28 cellular contexts compared by ENCODE assay signal in genomic region chr11:133516845-133517244, GRCh38. TPM values are rescaled to one million over a fixed set of nuclear protein-coding genes. Genes with fewer than 3 reads are reported as not detected.
"Had no signal": no experiment of that assay in that cellular context is flagged by ENCODE, and none has a peak within 500 bp of the region (broad histone marks: within the 10 kb centered on the region; RNA-seq: fewer than 3 reads in every experiment).

No MANE protein-coding gene starts in this region.

- H3K4me1 ChIP-seq: lower lobe of right lung, neural progenitor cell, psoas muscle, suprapubic skin, tibial artery, upper lobe of right lung had no signal

- DNase-seq: head of caudate nucleus; hippocampal formation; kidney; lower lobe of right lung; mammary epithelial cell; mesenchymal stem cell; naive B cell; natural killer cell; nephron progenitor cell; occipital lobe; psoas muscle; stimulated activated CD4-positive, alpha-beta T cell treated with anti-CD3 and anti-CD28 coated beads, Interleukin-12 subunit alpha, Interleukin-12 subunit beta, amount 100 ng/mL, for 4 hours; stimulated activated CD4-positive, alpha-beta T cell treated with anti-CD3 and anti-CD28 coated beads, Interleukin-15, amount 100 ng/mL, for 24 hours; stimulated activated CD4-positive, alpha-beta T cell treated with anti-CD3 and anti-CD28 coated beads, Interleukin-2, amount 100 ng/mL, for 24 hours; stimulated activated CD4-positive, alpha-beta T cell treated with anti-CD3 and anti-CD28 coated beads, Interleukin-4, amount 100 ng/mL, for 24 hours; stimulated activated naive CD4-positive, alpha-beta T cell; tibial artery; trophoblast cell; upper lobe of right lung had no signal

- H3K4me2 ChIP-seq: neural progenitor cell had no signal

- H3K4me3 Mint-ChIP-seq: naive B cell; natural killer cell; nephron progenitor cell; neural progenitor cell; stimulated activated effector memory CD8-positive, alpha-beta T cell treated with anti-CD3 and anti-CD28 coated beads, Interleukin-12 subunit alpha, Interleukin-12 subunit beta, amount 100 ng/mL, for 72 hours; stimulated activated naive CD8-positive, alpha-beta T cell treated with anti-CD3 and anti-CD28 coated beads, Interleukin-15, Interleukin-2, amounts not matched to agents 100 ng/mL and 50 ng/mL, for 24 hours had no signal

- H2AFZ ChIP-seq: neural progenitor cell, parathyroid adenoma had no signal

- H3K27me3 Mint-ChIP-seq: naive B cell; stimulated activated naive CD8-positive, alpha-beta T cell treated with anti-CD3 and anti-CD28 coated beads, Interleukin-15, Interleukin-2, amounts not matched to agents 100 ng/mL and 50 ng/mL, for 24 hours had no signal

- H3K79me2 ChIP-seq: parathyroid adenoma had no signal

- H3K9me3 ChIP-seq: lower lobe of right lung, neutrophil, psoas muscle, suprapubic skin, thoracic aorta, tibial artery, upper lobe of right lung had no signal

- H3K27me3 ChIP-seq: neural progenitor cell, neutrophil, suprapubic skin, tibial artery, upper lobe of right lung had no signal

- H3K4me1 Mint-ChIP-seq: naive B cell; natural killer cell; stimulated activated effector memory CD8-positive, alpha-beta T cell treated with anti-CD3 and anti-CD28 coated beads, Interleukin-12 subunit alpha, Interleukin-12 subunit beta, amount 100 ng/mL, for 72 hours had no signal

- H3K27ac ChIP-seq: lower lobe of right lung, neural progenitor cell, neutrophil, parathyroid adenoma, psoas muscle, skin epidermis, suprapubic skin, thoracic aorta, tibial artery, upper lobe of right lung had no signal

- ATAC-seq: natural killer cell, psoas muscle, sciatic nerve had no signal

- H3K36me3 ChIP-seq: lower lobe of right lung, neural progenitor cell, neutrophil, suprapubic skin, thoracic aorta, tibial artery, upper lobe of right lung had no signal

- H3K4me3 ChIP-seq: lower lobe of right lung, neural progenitor cell, psoas muscle, skin epidermis, suprapubic skin, thoracic aorta, tibial artery, upper lobe of right lung had no signal

- H3K9ac ChIP-seq: neural progenitor cell, parathyroid adenoma had no signal

- H3K36me3 Mint-ChIP-seq: naive B cell; natural killer cell; neural progenitor cell; stimulated activated effector memory CD8-positive, alpha-beta T cell treated with anti-CD3 and anti-CD28 coated beads, Interleukin-12 subunit alpha, Interleukin-12 subunit beta, amount 100 ng/mL, for 72 hours had no signal

- H3K9me3 Mint-ChIP-seq: nephron progenitor cell; neural progenitor cell; stimulated activated naive CD8-positive, alpha-beta T cell treated with anti-CD3 and anti-CD28 coated beads, Interleukin-15, Interleukin-2, amounts not matched to agents 100 ng/mL and 50 ng/mL, for 24 hours had no signal

- H3K27ac Mint-ChIP-seq: naive B cell; natural killer cell; nephron progenitor cell; neural progenitor cell; stimulated activated effector memory CD8-positive, alpha-beta T cell treated with anti-CD3 and anti-CD28 coated beads, Interleukin-12 subunit alpha, Interleukin-12 subunit beta, amount 100 ng/mL, for 72 hours; stimulated activated naive CD8-positive, alpha-beta T cell treated with anti-CD3 and anti-CD28 coated beads, Interleukin-15, Interleukin-2, amounts not matched to agents 100 ng/mL and 50 ng/mL, for 24 hours had no signal

RNA-seq across cellular contexts. Expression of gene OPCML, which starts 15.5 kb away (rescaled TPM):
- total RNA-seq: natural killer cell, thoracic aorta, upper lobe of right lung had no signal
